In genomic region chr5:141969783-141970741, GRCh38 we compare ENCODE assay signal across 8 cellular contexts. TPM values are rescaled to one million over a fixed set of nuclear protein-coding genes. Genes with fewer than 3 reads are reported as not detected.
A peak's percentile ranks its signal among the peaks of the same experiment; 100 is the strongest.
DNase-seq lines count a peak whose midpoint lies in the region; ATAC-seq and TF ChIP-seq lines count a peak whose summit lies in the region.

No MANE protein-coding gene starts in this region.

- peak; percentile 49 for DNase-seq in activated CD8-positive, alpha-beta memory T cell treated with anti-CD3 and anti-CD28 coated beads, Interleukin-2, amount 10 ng/mL, durations not matched to agents 7 days and 5 days
- DNase-seq in activated CD8-positive, alpha-beta memory T cell treated with anti-CD3 and anti-CD28 coated beads, Interleukin-2, amount 50 U/mL, for 48 hours = no peak
- DNase-seq in NCI-H526 (lab: John Stamatoyannopoulos, UW) (peak; percentile 91 to 92), lower lobe of right lung (no peak), aorta (no peak), posterior cingulate gyrus (no peak)

- H3K36me3 ChIP-seq in lower lobe of right lung (peaks cover 36% of the 10 kb centered on the region), aorta (ENCODE audit: control insufficient read depth in 1 of 2, insufficient read depth in 2 of 2, low read length in 1 of 2) (peaks cover 0 to 2% of the 10 kb centered on the region in 2 donors)

- no peak for TF ChIP-seq CTCF in brain (conservative IDR thresholded peaks at IDR 0.05)
- TF ChIP-seq CTCF in lower lobe of right lung (IDR thresholded peaks at IDR 0.05) = no peak

- peak overlapping the region; percentile 88 for H3K4me3 Mint-ChIP-seq in activated CD8-positive, alpha-beta memory T cell treated with anti-CD3 and anti-CD28 coated beads, Interleukin-2, amount 10 ng/mL, durations not matched to agents 7 days and 5 days
- H3K4me3 Mint-ChIP-seq in brain = peak overlapping the region; percentile 92 to 99 (median 97)

- peak overlapping the region; percentile 78 for H3K4me3 ChIP-seq in lower lobe of right lung
- H3K4me3 ChIP-seq in aorta (ENCODE audit: low read length in 2 of 2) = peak overlapping the region; percentile 74 to 77

- peaks cover 22% of the 10 kb centered on the region for H3K36me3 Mint-ChIP-seq in activated CD8-positive, alpha-beta memory T cell treated with anti-CD3 and anti-CD28 coated beads, Interleukin-2, amount 10 ng/mL, durations not matched to agents 7 days and 5 days
- peaks cover 49% of the 10 kb centered on the region for H3K36me3 Mint-ChIP-seq in brain

- H3K27ac Mint-ChIP-seq in activated CD8-positive, alpha-beta memory T cell treated with anti-CD3 and anti-CD28 coated beads, Interleukin-2, amount 10 ng/mL, durations not matched to agents 7 days and 5 days = peak overlapping the region; percentile 92
- peak overlapping the region; percentile 97 to 100 (median 99) for H3K27ac Mint-ChIP-seq in brain

- intact Hi-C loops in lower lobe of right lung (cut with DNase I) = no loop called here
- intact Hi-C loops in aorta (cut with DNase I) = loop anchor here in 1 of 2 donors (5.0 kb wide), 1 partner anchor 48 kb away; the partner anchor contains the start of gene DELE1
- intact Hi-C loops in posterior cingulate gyrus (cut with DNase I) = loop anchor here (10.0 kb wide), 1 partner anchor 155 kb away; no protein-coding TSS in a partner anchor

- 65 to 72% methylated on average over 2 of the region's 2 CpGs for WGBS in aorta, 2 donors

- H3K27me3 ChIP-seq in lower lobe of right lung (ENCODE audit: low read depth) (no peaks in the 10 kb centered on the region), aorta (ENCODE audit: control insufficient read depth in 1 of 2, insufficient read depth in 2 of 2, low read length in 1 of 2) (no peaks in the 10 kb centered on the region)

- H3K9me3 ChIP-seq in lower lobe of right lung (no peaks in the 10 kb centered on the region), aorta (ENCODE audit: control insufficient read depth, low read length) (no peaks in the 10 kb centered on the region)

- H3K4me1 ChIP-seq in lower lobe of right lung (peaks cover 31% of the 10 kb centered on the region), aorta (ENCODE audit: control insufficient read depth in 1 of 2, insufficient read depth in 2 of 2, low read length in 2 of 2) (peaks cover 0 to 3% of the 10 kb centered on the region in 2 donors)

- H3K27me3 Mint-ChIP-seq in activated CD8-positive, alpha-beta memory T cell treated with anti-CD3 and anti-CD28 coated beads, Interleukin-2, amount 10 ng/mL, durations not matched to agents 7 days and 5 days = no peaks in the 10 kb centered on the region
- peaks cover 8% of the 10 kb centered on the region for H3K27me3 Mint-ChIP-seq in brain

- H3K4me1 Mint-ChIP-seq in activated CD8-positive, alpha-beta memory T cell treated with anti-CD3 and anti-CD28 coated beads, Interleukin-2, amount 10 ng/mL, durations not matched to agents 7 days and 5 days = peaks cover 32% of the 10 kb centered on the region
- peaks cover 60% of the 10 kb centered on the region for H3K4me1 Mint-ChIP-seq in brain

- no peaks in the 10 kb centered on the region for H3K9me3 Mint-ChIP-seq in activated CD8-positive, alpha-beta memory T cell treated with anti-CD3 and anti-CD28 coated beads, Interleukin-2, amount 10 ng/mL, durations not matched to agents 7 days and 5 days (ENCODE audit: low read depth)
- no peaks in the 10 kb centered on the region for H3K9me3 Mint-ChIP-seq in brain

- CTCF ChIA-PET in activated CD8-positive, alpha-beta memory T cell treated with anti-CD3 and anti-CD28 coated beads, Interleukin-2, amount 10 ng/mL, durations not matched to agents 7 days and 5 days (lab: Charles Lee) = interaction anchor here (0.8 to 6.5 kb wide), 35 partner anchors 8 to 743 kb away, joined by 3 to 95 read pairs (median 6); partner anchors contain the start of genes DELE1, GNPDA1, HDAC3 and PCDH12

- H3K27ac ChIP-seq in lower lobe of right lung = peak overlapping the region; percentile 95
- peak overlapping the region in 1 of 2 donors; percentile 91 for H3K27ac ChIP-seq in aorta (ENCODE audit: low read depth in 1 of 2, low read length in 2 of 2)

- no peak for ATAC-seq in activated CD8-positive, alpha-beta memory T cell treated with anti-CD3 and anti-CD28 coated beads, Interleukin-2, amount 10 ng/mL, durations not matched to agents 7 days and 5 days
- ATAC-seq in HG02678 (IDR thresholded peaks at IDR 0.05; ENCODE audit: unreplicated experiment) = peak; percentile 56
- no peak for ATAC-seq in lower lobe of right lung
- no peak for ATAC-seq in aorta (ENCODE audit: low FRiP score)

RNA-seq across cellular contexts. Expression of gene RNF14, which starts 1.2 kb away (rescaled TPM):
- total RNA-seq in activated CD8-positive, alpha-beta memory T cell treated with anti-CD3 and anti-CD28 coated beads, Interleukin-2, amount 10 ng/mL, durations not matched to agents 7 days and 5 days = 10 to 100 TPM; 23.8 to 28.2 TPM
- polyA plus RNA-seq in brain (ENCODE audit: insufficient read depth, low read depth, low replicate concordance) (39.1 TPM), aorta (10 to 100 TPM; 44.3 to 55.0 TPM)
- total RNA-seq in lower lobe of right lung (47.1 TPM), aorta (10 to 100 TPM; 53.0 to 54.6 TPM)

RNA-seq across cellular contexts. Expression of gene PCDH12, which starts 12.1 kb away (rescaled TPM):
- under 1 TPM; 0.12 to 0.19 TPM for total RNA-seq in activated CD8-positive, alpha-beta memory T cell treated with anti-CD3 and anti-CD28 coated beads, Interleukin-2, amount 10 ng/mL, durations not matched to agents 7 days and 5 days
- polyA plus RNA-seq in brain (ENCODE audit: insufficient read depth, low read depth, low replicate concordance) = 3.0 TPM
- total RNA-seq in lower lobe of right lung = 14.9 TPM
- total RNA-seq in aorta = 10 to 100 TPM in 1 of 2 donors, 1 to 10 TPM in 1; 8.0 to 10.3 TPM
- polyA plus RNA-seq in aorta = under 1 TPM; 0.88 to 0.95 TPM

RNA-seq across cellular contexts. Expression of gene GNPDA1, which starts 42.8 kb away (rescaled TPM):
- total RNA-seq in activated CD8-positive, alpha-beta memory T cell treated with anti-CD3 and anti-CD28 coated beads, Interleukin-2, amount 10 ng/mL, durations not matched to agents 7 days and 5 days = 10 to 100 TPM in 1 of 2 experiments, 1 to 10 TPM in 1; 7.7 to 10.0 TPM
- polyA plus RNA-seq in brain (ENCODE audit: insufficient read depth, low read depth, low replicate concordance) (66.1 TPM), aorta (10 to 100 TPM; 13.0 to 24.0 TPM)
- total RNA-seq in lower lobe of right lung (38.3 TPM), aorta (10 to 100 TPM; 18.7 to 21.5 TPM)

RNA-seq across cellular contexts. Expression of gene DELE1, which starts 46.4 kb away (rescaled TPM):
- total RNA-seq in activated CD8-positive, alpha-beta memory T cell treated with anti-CD3 and anti-CD28 coated beads, Interleukin-2, amount 10 ng/mL, durations not matched to agents 7 days and 5 days = 10 to 100 TPM; 65.4 to 68.7 TPM
- polyA plus RNA-seq in brain (ENCODE audit: insufficient read depth, low read depth, low replicate concordance) = 25.2 TPM
- 75.0 TPM for total RNA-seq in lower lobe of right lung
- 100 to 1,000 TPM in 1 of 2 donors, 10 to 100 TPM in 1; 75.5 to 100 TPM for total RNA-seq in aorta
- polyA plus RNA-seq in aorta = 10 to 100 TPM; 25.0 to 79.6 TPM

Comparison
In these comparisons a context has a peak if more than half of its experiments do, and no peak if none do; other contexts are left out.
1. DNase-seq: peak in activated CD8-positive, alpha-beta memory T cell treated with anti-CD3 and anti-CD28 coated beads, Interleukin-2, amount 10 ng/mL, durations not matched to agents 7 days and 5 days (single experiment) and NCI-H526 (2 of 2); none in activated CD8-positive, alpha-beta memory T cell treated with anti-CD3 and anti-CD28 coated beads, Interleukin-2, amount 50 U/mL, for 48 hours (single experiment), lower lobe of right lung (single experiment), aorta (0 of 2) and posterior cingulate gyrus (0 of 10).
2. RNA of gene PCDH12, which starts 12.1 kb away (total RNA-seq): 14.9 TPM in lower lobe of right lung (single experiment) and 8.0 to 10.3 TPM in aorta; 0.12 to 0.19 TPM in activated CD8-positive, alpha-beta memory T cell treated with anti-CD3 and anti-CD28 coated beads, Interleukin-2, amount 10 ng/mL, durations not matched to agents 7 days and 5 days; every median in the first group is over 4 times any median in the second.